In genomic region chr6:90113389-90113788, GRCh38 we compare ENCODE assay signal across 22 cellular contexts.
"Had no signal": no experiment of that assay in that cellular context is flagged by ENCODE, and none has a peak within 500 bp of the region (broad histone marks: within the 10 kb centered on the region; RNA-seq: fewer than 3 reads in every experiment).

No MANE protein-coding gene starts in this region.

- H3K4me2 ChIP-seq: neural progenitor cell had no signal

- H3K27me3 ChIP-seq: heart right ventricle, neural progenitor cell had no signal

- H3K9me3 ChIP-seq: thoracic aorta, upper lobe of right lung had no signal

- H3K27ac Mint-ChIP-seq: activated CD4-positive, alpha-beta memory T cell treated with anti-CD3 and anti-CD28 coated beads for 36 hours; activated CD8-positive, alpha-beta memory T cell treated with anti-CD3 and anti-CD28 coated beads, Interleukin-2, amount 10 ng/mL, durations not matched to agents 7 days and 5 days; brain; neural progenitor cell; stimulated activated effector memory CD8-positive, alpha-beta T cell treated with anti-CD3 and anti-CD28 coated beads, Interleukin-12 subunit alpha, Interleukin-12 subunit beta, amount 100 ng/mL, for 72 hours; WTC11 had no signal

- H3K9ac ChIP-seq: neural progenitor cell had no signal

- H3K27ac ChIP-seq: heart right ventricle, neural progenitor cell, SK-N-MC, thoracic aorta, upper lobe of right lung had no signal

- H3K4me3 Mint-ChIP-seq: activated CD4-positive, alpha-beta memory T cell treated with anti-CD3 and anti-CD28 coated beads for 36 hours; activated CD8-positive, alpha-beta memory T cell treated with anti-CD3 and anti-CD28 coated beads, Interleukin-2, amount 10 ng/mL, durations not matched to agents 7 days and 5 days; brain; neural progenitor cell; stimulated activated effector memory CD8-positive, alpha-beta T cell treated with anti-CD3 and anti-CD28 coated beads, Interleukin-12 subunit alpha, Interleukin-12 subunit beta, amount 100 ng/mL, for 72 hours; WTC11 had no signal

- H3K4me1 Mint-ChIP-seq: WTC11 had no signal

- DNase-seq: activated CD4-positive, alpha-beta memory T cell treated with anti-CD3 and anti-CD28 coated beads for 36 hours; activated CD4-positive, alpha-beta T cell treated with anti-CD3 and anti-CD28 coated beads for 48 hours; activated CD8-positive, alpha-beta memory T cell treated with anti-CD3 and anti-CD28 coated beads, Interleukin-2, amount 10 ng/mL, durations not matched to agents 7 days and 5 days; activated gamma-delta T cell treated with Interleukin-2 at 50 U/mL for 16 hours; activated T-cell treated with anti-CD3 and anti-CD28 coated beads for 4 hours; aorta; heart right ventricle; left colon; mesendoderm; mucosa of descending colon; posterior cingulate gyrus; small intestine; stimulated activated CD4-positive, alpha-beta T cell treated with anti-CD3 and anti-CD28 coated beads, Interleukin-2, amount 100 ng/mL, for 24 hours; T1000; upper lobe of right lung had no signal

- H3K4me3 ChIP-seq: heart right ventricle, mucosa of descending colon, neural progenitor cell, SK-N-MC, thoracic aorta, upper lobe of right lung had no signal

- H3K36me3 ChIP-seq: heart right ventricle, neural progenitor cell, thoracic aorta, upper lobe of right lung had no signal

- H3K4me1 ChIP-seq: heart right ventricle had no signal

- ATAC-seq: activated CD8-positive, alpha-beta memory T cell treated with anti-CD3 and anti-CD28 coated beads, Interleukin-2, amount 10 ng/mL, durations not matched to agents 7 days and 5 days; heart right ventricle; left colon; mucosa of descending colon; sciatic nerve; stimulated activated effector memory CD8-positive, alpha-beta T cell treated with anti-CD3 and anti-CD28 coated beads, Interleukin-12 subunit alpha, Interleukin-12 subunit beta, amount 100 ng/mL, for 72 hours; upper lobe of right lung; WTC11 had no signal

- H2AFZ ChIP-seq: neural progenitor cell had no signal

- H3K27me3 Mint-ChIP-seq: brain had no signal
